12 cellular contexts compared by ENCODE assay signal in genomic region chr11:68524681-68525080, GRCh38.
DNase-seq lines count a peak whose midpoint lies in the region; ATAC-seq and TF ChIP-seq lines count a peak whose summit lies in the region.
"Had no signal": no experiment of that assay in that cellular context is flagged by ENCODE, and none has a peak within 500 bp of the region (broad histone marks: within the 10 kb centered on the region; RNA-seq: fewer than 3 reads in every experiment).

No MANE protein-coding gene starts in this region.

- H3K9me3 ChIP-seq in left lung = no peaks in the 10 kb centered on the region
- H3K9me3 ChIP-seq: tibial nerve had no signal

- no peaks in the 10 kb centered on the region for H3K9me3 Mint-ChIP-seq in activated T-cell treated with anti-CD3 and anti-CD28 coated beads, Interleukin-2, amount 50 U/mL, for 72 hours
- H3K9me3 Mint-ChIP-seq in activated T-helper 17 cell treated with anti-CD3 and anti-CD28 coated beads, Interleukin-2, amount 50 U/mL, for 72 hours = no peaks in the 10 kb centered on the region
- H3K9me3 Mint-ChIP-seq in stimulated activated naive B cell treated with anti-CD40 and anti-IgM and Interleukin-4, amounts not matched to agents 10 μg/mL and 1 μg/mL and 100 μg/mL, for 72 hours = no peaks in the 10 kb centered on the region

- H3K4me1 Mint-ChIP-seq in activated T-cell treated with anti-CD3 and anti-CD28 coated beads, Interleukin-2, amount 50 U/mL, for 72 hours (ENCODE audit: low read depth) = peaks cover 73% of the 10 kb centered on the region
- peaks cover 51% of the 10 kb centered on the region for H3K4me1 Mint-ChIP-seq in activated T-helper 17 cell treated with anti-CD3 and anti-CD28 coated beads, Interleukin-2, amount 50 U/mL, for 72 hours
- H3K4me1 Mint-ChIP-seq in stimulated activated naive B cell treated with anti-CD40 and anti-IgM and Interleukin-4, amounts not matched to agents 10 μg/mL and 1 μg/mL and 100 μg/mL, for 72 hours = peaks cover 24 to 50% of the 10 kb centered on the region in 2 donors

- H3K4me3 Mint-ChIP-seq in activated T-cell treated with anti-CD3 and anti-CD28 coated beads, Interleukin-2, amount 50 U/mL, for 72 hours = no peak overlapping the region
- no peak overlapping the region for H3K4me3 Mint-ChIP-seq in activated T-helper 17 cell treated with anti-CD3 and anti-CD28 coated beads, Interleukin-2, amount 50 U/mL, for 72 hours
- H3K4me3 Mint-ChIP-seq in stimulated activated naive B cell treated with anti-CD40 and anti-IgM and Interleukin-4, amounts not matched to agents 10 μg/mL and 1 μg/mL and 100 μg/mL, for 72 hours = no peak overlapping the region

- no peak for TF ChIP-seq CTCF in left lung (IDR thresholded peaks at IDR 0.05)

- H3K4me3 ChIP-seq in left lung = no peak overlapping the region
- H3K4me3 ChIP-seq: tibial nerve had no signal

- ATAC-seq in activated T-cell treated with anti-CD3 and anti-CD28 coated beads, Interleukin-2, amount 50 U/mL, for 72 hours (replicated peaks in 1 of 2) = no peak
- ATAC-seq in activated T-helper 17 cell treated with anti-CD3 and anti-CD28 coated beads, Interleukin-2, amount 50 U/mL, for 72 hours (replicated peaks) = no peak
- ATAC-seq in left lung (peak; percentile 47), HG03025 (IDR thresholded peaks at IDR 0.05; ENCODE audit: low FRiP score, unreplicated experiment) (no peak)
- no peak for ATAC-seq in stimulated activated naive B cell treated with anti-CD40 and anti-IgM and Interleukin-4, amounts not matched to agents 10 μg/mL and 1 μg/mL and 100 μg/mL, for 72 hours (replicated peaks)

- peaks cover 0 to 46% of the 10 kb centered on the region in 2 donors for H3K4me1 ChIP-seq in left lung

- no peaks in the 10 kb centered on the region for H3K27me3 ChIP-seq in left lung
- H3K27me3 ChIP-seq: tibial nerve had no signal

- peak overlapping the region; percentile 5 to 16 for H3K27ac ChIP-seq in left lung

- H3K36me3 Mint-ChIP-seq in activated T-cell treated with anti-CD3 and anti-CD28 coated beads, Interleukin-2, amount 50 U/mL, for 72 hours (ENCODE audit: insufficient read depth in 2 of 2) = peaks cover 18 to 47% of the 10 kb centered on the region in 2 donors
- peaks cover 99% of the 10 kb centered on the region for H3K36me3 Mint-ChIP-seq in activated T-helper 17 cell treated with anti-CD3 and anti-CD28 coated beads, Interleukin-2, amount 50 U/mL, for 72 hours (ENCODE audit: low read depth)
- H3K36me3 Mint-ChIP-seq in stimulated activated naive B cell treated with anti-CD40 and anti-IgM and Interleukin-4, amounts not matched to agents 10 μg/mL and 1 μg/mL and 100 μg/mL, for 72 hours = peaks cover 56 to 78% of the 10 kb centered on the region in 2 donors

- no peak for DNase-seq in activated T-cell treated with anti-CD3 and anti-CD28 coated beads, Interleukin-2, amount 50 U/mL, for 72 hours
- DNase-seq in activated T-cell treated with anti-CD3 and anti-CD28 coated beads, Interleukin-2, amount 50 U/mL, for 48 hours = no peak
- no peak for DNase-seq in left lung
- DNase-seq in stimulated activated naive B cell treated with anti-CD40 and anti-IgM and Interleukin-4, amounts not matched to agents 10 μg/mL and 1 μg/mL and 100 μg/mL, for 72 hours = no peak
- DNase-seq in NCI-H69 (lab: John Stamatoyannopoulos, UW) = no peak
- no peak for DNase-seq in KG1 (lab: John Stamatoyannopoulos, UW)
- DNase-seq: DMS153; effector CD4-positive, alpha-beta T cell; NCI-H1930 had no signal

- no peaks in the 10 kb centered on the region for H3K27me3 Mint-ChIP-seq in activated T-cell treated with anti-CD3 and anti-CD28 coated beads, Interleukin-2, amount 50 U/mL, for 72 hours (ENCODE audit: low read depth)
- no peaks in the 10 kb centered on the region for H3K27me3 Mint-ChIP-seq in activated T-helper 17 cell treated with anti-CD3 and anti-CD28 coated beads, Interleukin-2, amount 50 U/mL, for 72 hours
- H3K27me3 Mint-ChIP-seq in stimulated activated naive B cell treated with anti-CD40 and anti-IgM and Interleukin-4, amounts not matched to agents 10 μg/mL and 1 μg/mL and 100 μg/mL, for 72 hours = no peaks in the 10 kb centered on the region

- H3K27ac Mint-ChIP-seq in activated T-cell treated with anti-CD3 and anti-CD28 coated beads, Interleukin-2, amount 50 U/mL, for 72 hours = peak overlapping the region; percentile 90
- H3K27ac Mint-ChIP-seq in activated T-helper 17 cell treated with anti-CD3 and anti-CD28 coated beads, Interleukin-2, amount 50 U/mL, for 72 hours = peak overlapping the region; percentile 53
- peak overlapping the region; percentile 75 for H3K27ac Mint-ChIP-seq in stimulated activated naive B cell treated with anti-CD40 and anti-IgM and Interleukin-4, amounts not matched to agents 10 μg/mL and 1 μg/mL and 100 μg/mL, for 72 hours

- H3K36me3 ChIP-seq in left lung = peaks cover 0 to 72% of the 10 kb centered on the region in 2 donors

- intact Hi-C loops in left lung (cut with DNase I) = no loop called here
